Comparison of ENCODE assay signal across 8 cellular contexts in genomic region chr21:44455524-44456206, GRCh38. TPM values are rescaled to one million over a fixed set of nuclear protein-coding genes. Genes with fewer than 3 reads are reported as not detected.
A peak's percentile ranks its signal among the peaks of the same experiment; 100 is the strongest.
DNase-seq lines count a peak whose midpoint lies in the region; ATAC-seq and TF ChIP-seq lines count a peak whose summit lies in the region.

No MANE protein-coding gene starts in this region.

- H4K20me1 ChIP-seq in DND-41 (ENCODE audit: insufficient read depth, low read length): peaks cover 4% of the 10 kb centered on the region; the same call in 1 of the 2 replicates

- peak overlapping the region; percentile 43; the same call in 1 of the 2 replicates for H3K9ac ChIP-seq in DND-41 (ENCODE audit: low read depth, low read length)
- H3K9ac ChIP-seq in duodenal mucosa (ENCODE audit: low read depth in 1 of 2, low read length in 2 of 2): no peak overlapping the region
- H3K9ac ChIP-seq in mesenchymal stem cell (ENCODE audit: low read length): peak overlapping the region; percentile 61

- H3K4me2 ChIP-seq in DND-41 (ENCODE audit: insufficient read depth, low read length) (peak overlapping the region; percentile 67), mesenchymal stem cell (ENCODE audit: low read length, poor library complexity, severe bottlenecking) (peak overlapping the region; percentile 88)

- H3K27ac Mint-ChIP-seq in stimulated activated naive CD8-positive, alpha-beta T cell treated with anti-CD3 and anti-CD28 coated beads, Interleukin-15, amount 100 ng/mL, for 72 hours: no peak overlapping the region

- peaks cover 6% of the 10 kb centered on the region for H3K27me3 ChIP-seq in DND-41 (ENCODE audit: insufficient read depth, low read length, poor library complexity)
- no peaks in the 10 kb centered on the region for H3K27me3 ChIP-seq in duodenal mucosa (ENCODE audit: control insufficient read depth in 1 of 2, insufficient read depth in 2 of 2, low read length in 2 of 2)
- peaks cover 17 to 18% of the 10 kb centered on the region in 2 experiments for H3K27me3 ChIP-seq in mesenchymal stem cell (ENCODE audit: control insufficient read depth in 1 of 2, insufficient read depth in 1 of 2, low read length in 2 of 2)

- no peaks in the 10 kb centered on the region for H3K79me1 ChIP-seq in mesenchymal stem cell (replicated peaks; ENCODE audit: low read length, poor library complexity, severe bottlenecking)

- H3K4me1 ChIP-seq in DND-41 (ENCODE audit: insufficient read depth, low read length): peaks cover 10% of the 10 kb centered on the region
- peaks cover 8 to 17% of the 10 kb centered on the region in 2 donors for H3K4me1 ChIP-seq in duodenal mucosa (ENCODE audit: control insufficient read depth in 1 of 2, insufficient read depth in 2 of 2, low read length in 2 of 2)
- H3K4me1 ChIP-seq in mesenchymal stem cell (ENCODE audit: control insufficient read depth, insufficient read depth, low read depth, low read length): peaks cover 9% of the 10 kb centered on the region

- ATAC-seq in DND-41 (ENCODE audit: insufficient read depth, low read depth): peak; percentile 59
- peak; percentile 50 for ATAC-seq in HG03354 (IDR thresholded peaks at IDR 0.05; ENCODE audit: poor library complexity, severe bottlenecking, unreplicated experiment)
- ATAC-seq in SK-N-SH treated with all-trans-retinoic acid at 6 μM for 48 hours: peak; percentile 56
- peak; percentile 72 for ATAC-seq in stimulated activated naive CD8-positive, alpha-beta T cell treated with anti-CD3 and anti-CD28 coated beads, Interleukin-15, amount 100 ng/mL, for 72 hours

- H3K4me1 Mint-ChIP-seq in stimulated activated naive CD8-positive, alpha-beta T cell treated with anti-CD3 and anti-CD28 coated beads, Interleukin-15, amount 100 ng/mL, for 72 hours: peaks cover 12% of the 10 kb centered on the region

- peaks cover 33% of the 10 kb centered on the region for H3K27me3 Mint-ChIP-seq in stimulated activated naive CD8-positive, alpha-beta T cell treated with anti-CD3 and anti-CD28 coated beads, Interleukin-15, amount 100 ng/mL, for 72 hours

- no peak overlapping the region for H2BK5ac ChIP-seq in mesenchymal stem cell (ENCODE audit: low read depth, low read length, poor library complexity, severe bottlenecking)

- no peak overlapping the region for H3K4ac ChIP-seq in mesenchymal stem cell (ENCODE audit: low read depth in 1 of 2, low read length in 2 of 2)

- H2BK12ac ChIP-seq in mesenchymal stem cell (ENCODE audit: low read length in 2 of 2): no peak overlapping the region

- no peak overlapping the region for H4K8ac ChIP-seq in mesenchymal stem cell (ENCODE audit: low read length)

- H3K14ac ChIP-seq in mesenchymal stem cell (ENCODE audit: low read length in 2 of 2): no peak overlapping the region

- peak; percentile 50 for DNase-seq in DND-41
- peak; percentile 20 for DNase-seq in mesenchymal stem cell
- peak in 1 of 2 donors; percentile 49 for DNase-seq in stimulated activated naive CD8-positive, alpha-beta T cell treated with anti-CD3 and anti-CD28 coated beads, Interleukin-15, amount 100 ng/mL, for 72 hours
- no peak for DNase-seq in NCI-H187 treated with DMSO at 0.1 percent for 48 hours (lab: John Stamatoyannopoulos, UW)
- no peak for DNase-seq in activated gamma-delta T cell (lab: John Stamatoyannopoulos, UW)

- H3K27ac ChIP-seq in DND-41 (ENCODE audit: low read length): no peak overlapping the region
- H3K27ac ChIP-seq in duodenal mucosa (ENCODE audit: low read depth, low read length): no peak overlapping the region
- H3K27ac ChIP-seq in mesenchymal stem cell (ENCODE audit: low read length, poor library complexity, severe bottlenecking): no peak overlapping the region

- H3K9me3 Mint-ChIP-seq in stimulated activated naive CD8-positive, alpha-beta T cell treated with anti-CD3 and anti-CD28 coated beads, Interleukin-15, amount 100 ng/mL, for 72 hours: peaks cover 0 to 16% of the 10 kb centered on the region in 2 donors

- no peak overlapping the region for H2AK5ac ChIP-seq in mesenchymal stem cell (ENCODE audit: low read length, severe bottlenecking)

- peak overlapping the region; percentile 51; the same call in 1 of the 2 replicates for H2AFZ ChIP-seq in DND-41 (ENCODE audit: low read depth, low read length)
- peak overlapping the region; percentile 58 for H2AFZ ChIP-seq in mesenchymal stem cell (ENCODE audit: low read depth, low read length)

- no peaks in the 10 kb centered on the region for H3K79me2 ChIP-seq in DND-41 (ENCODE audit: insufficient read depth, low read length)

- H2BK15ac ChIP-seq in mesenchymal stem cell (ENCODE audit: low read depth, poor library complexity, severe bottlenecking): peak overlapping the region; percentile 57

- H3K4me3 Mint-ChIP-seq in stimulated activated naive CD8-positive, alpha-beta T cell treated with anti-CD3 and anti-CD28 coated beads, Interleukin-15, amount 100 ng/mL, for 72 hours: peak overlapping the region; percentile 84 to 85

- peaks cover 8% of the 10 kb centered on the region for H3K9me3 ChIP-seq in DND-41 (ENCODE audit: insufficient read depth, low read length, severe bottlenecking)
- peaks cover 0 to 5% of the 10 kb centered on the region in 2 donors for H3K9me3 ChIP-seq in duodenal mucosa (ENCODE audit: control insufficient read depth in 1 of 2, low read length in 2 of 2)
- peaks cover 7% of the 10 kb centered on the region for H3K9me3 ChIP-seq in mesenchymal stem cell (ENCODE audit: control insufficient read depth, low read length)

- peak overlapping the region; percentile 24 to 53; a peak in 3 of 4 replicates for H3K4me3 ChIP-seq in DND-41 (ENCODE audit: low read depth in 1 of 2, low read length in 2 of 2)
- H3K4me3 ChIP-seq in duodenal mucosa (ENCODE audit: low read depth in 1 of 2, low read length in 2 of 2): peak overlapping the region; percentile 60 to 61
- H3K4me3 ChIP-seq in mesenchymal stem cell (ENCODE audit: insufficient read depth in 1 of 2, low read depth in 1 of 2, low read length in 2 of 2): peak overlapping the region; percentile 61 to 76

- peak overlapping the region; percentile 67 for H2BK120ac ChIP-seq in mesenchymal stem cell (ENCODE audit: low read depth, low read length)

- no peak overlapping the region for H3K23ac ChIP-seq in mesenchymal stem cell (ENCODE audit: low read length in 2 of 2)

- no peak for TF ChIP-seq CTCF in DND-41 (IDR thresholded peaks at IDR 0.05; ENCODE audit: borderline replicate concordance, extremely low read depth, low read length, poor library complexity, severe bottlenecking)

- no peak overlapping the region for H3K18ac ChIP-seq in mesenchymal stem cell (ENCODE audit: low read depth in 1 of 2, low read length in 2 of 2)

- WGBS in mesenchymal stem cell: under 1% methylated on average over 51 of the region's 71 CpGs

- H3K36me3 ChIP-seq in DND-41 (ENCODE audit: insufficient read depth, low read length): no peaks in the 10 kb centered on the region
- H3K36me3 ChIP-seq in duodenal mucosa (ENCODE audit: control insufficient read depth in 1 of 2, insufficient read depth in 2 of 2, low read length in 2 of 2): no peaks in the 10 kb centered on the region
- H3K36me3 ChIP-seq in mesenchymal stem cell (ENCODE audit: control insufficient read depth in 1 of 2, insufficient read depth in 2 of 2, low read depth in 1 of 2, low read length in 2 of 2): peaks cover 0 to 7% of the 10 kb centered on the region in 2 experiments

- no peak overlapping the region for H4K91ac ChIP-seq in mesenchymal stem cell (ENCODE audit: low read length)

TF ChIP-seq in SK-N-SH treated with all-trans-retinoic acid at 6 μM for 48 hours, 23 proteins besides CTCF, POLR2A, EP300 and RAD21:
- no peak for TF ChIP-seq PATZ1 (CRISPR knock-in tag; IDR thresholded peaks at IDR 0.05; ENCODE audit: borderline replicate concordance)
- TF ChIP-seq ARNTL (CRISPR knock-in tag; IDR thresholded peaks at IDR 0.05; ENCODE audit: borderline replicate concordance, low read depth): no peak
- TF ChIP-seq ZFP3 (CRISPR knock-in tag; IDR thresholded peaks at IDR 0.05): no peak
- TF ChIP-seq OSR1 (CRISPR knock-in tag; IDR thresholded peaks at IDR 0.05): no peak
- no peak for TF ChIP-seq TCF4 (CRISPR knock-in tag; IDR thresholded peaks at IDR 0.05; ENCODE audit: borderline replicate concordance)
- no peak for TF ChIP-seq ZNF8 (CRISPR knock-in tag; IDR thresholded peaks at IDR 0.05)
- no peak for TF ChIP-seq GLIS3 (CRISPR knock-in tag; IDR thresholded peaks at IDR 0.05)

RNA-seq across cellular contexts. Expression of gene LRRC3, which starts 0.4 kb away (rescaled TPM):
- 2.9 TPM for polyA plus RNA-seq in mesenchymal stem cell (2013, experiment 1 of 2)
- polyA plus RNA-seq in mesenchymal stem cell (2013, experiment 2 of 2): 3.1 TPM

Comparison
In these comparisons a context has a peak if more than half of its experiments do, and no peak if none do; other contexts are left out.
1. DNase-seq: peak in DND-41 (single experiment) and mesenchymal stem cell (single experiment); none in NCI-H187 treated with DMSO at 0.1 percent for 48 hours (single experiment) and activated gamma-delta T cell (single experiment).
2. H3K9ac ChIP-seq: peak in DND-41 (single experiment) and mesenchymal stem cell (single experiment); none in duodenal mucosa (0 of 2).
3. Peak in every context shown above with its lines, with median percentiles within 50 percentile points of each other: ATAC-seq and H3K4me3 ChIP-seq.